ENCODE assay signal across 18 cellular contexts in genomic region chr14:21192875-21193535, GRCh38. TPM values are rescaled to one million over a fixed set of nuclear protein-coding genes. Genes with fewer than 3 reads are reported as not detected.
DNase-seq lines count a peak whose midpoint lies in the region; ATAC-seq and TF ChIP-seq lines count a peak whose summit lies in the region.
"Had no signal": no experiment of that assay in that cellular context is flagged by ENCODE, and none has a peak within 500 bp of the region (broad histone marks: within the 10 kb centered on the region; RNA-seq: fewer than 3 reads in every experiment).

No MANE protein-coding gene starts in this region.

- POLR2A ChIA-PET in CD8-positive, alpha-beta T cell (lab: Charles Lee): interaction anchor here (0.6 to 1.6 kb wide), 2 partner anchors 24 to 1802 kb away, joined by 4 read pairs; no protein-coding TSS in a partner anchor
- POLR2A ChIA-PET in WTC11 (lab: Charles Lee): interaction anchor here (0.6 to 1.1 kb wide), 2 partner anchors 11 to 196 kb away, joined by 3 to 5 read pairs; no protein-coding TSS in a partner anchor

- in situ Hi-C loops in GM23248 (cut with MboI): no loop called here

- H3K4me1 ChIP-seq in CD8-positive, alpha-beta T cell (ENCODE audit: insufficient read depth, low read length): peaks cover 6% of the 10 kb centered on the region
- 0 out of 2 replicates have a peak, but pooled peaks cover 3% of the 10 kb centered on the region for H3K4me1 ChIP-seq in GM23248 (ENCODE audit: insufficient read depth)
- H3K4me1 ChIP-seq: parathyroid adenoma, thyroid gland had no signal

- intact Hi-C loops in CD8-positive, alpha-beta T cell (cut with DNase I, micrococcal nuclease): no loop called here

- no peak overlapping the region for H3K27ac ChIP-seq in CD8-positive, alpha-beta T cell (ENCODE audit: low read depth, low read length)
- H3K27ac ChIP-seq in GM23248: no peak overlapping the region
- H3K27ac ChIP-seq: parathyroid adenoma, SJCRH30, thyroid gland had no signal

- no peak overlapping the region for H3K27ac Mint-ChIP-seq in CD8-positive, alpha-beta T cell
- H3K27ac Mint-ChIP-seq in WTC11 (no peak overlapping the region), nephron (no peak overlapping the region)

- no peaks in the 10 kb centered on the region for H3K36me3 Mint-ChIP-seq in CD8-positive, alpha-beta T cell
- no peaks in the 10 kb centered on the region for H3K36me3 Mint-ChIP-seq in WTC11
- H3K36me3 Mint-ChIP-seq in nephron (ENCODE audit: low read depth): no peaks in the 10 kb centered on the region

- CTCF ChIA-PET in CD8-positive, alpha-beta T cell (lab: Charles Lee): interaction anchor here (0.9 to 1.1 kb wide), 2 partner anchors 56 to 179 kb away, joined by 3 read pairs; no protein-coding TSS in a partner anchor
- CTCF ChIA-PET in WTC11 (lab: Charles Lee): interaction anchor here (0.8 to 2.0 kb wide), 8 partner anchors 57 to 222 kb away, joined by 3 to 10 read pairs (median 6); no protein-coding TSS in a partner anchor

- WGBS in GM23248 (ENCODE audit: low coverage in 1 of 2, low lambda C conversion rate in 2 of 2, missing lambda C conversion rate in 2 of 2), 2 experiments: 63 to 69% methylated on average over 7 of the region's 7 CpGs

- no peak for DNase-seq in CD8-positive, alpha-beta T cell
- DNase-seq in GM23248 (peak; percentile 20), WTC11 (ENCODE audit: low spot score) (no peak)
- DNase-seq: amniotic stem cell, DMS79 treated with DMSO at 0.1 percent for 48 hours, Karpas-422, NCI-H1417 treated with DMSO at 0.1 percent for 48 hours, NCI-H226, thyroid gland had no signal

- H3K9me2 ChIP-seq in GM23248 (ENCODE audit: insufficient read depth): no peaks in the 10 kb centered on the region

- no peaks in the 10 kb centered on the region for H3K27me3 Mint-ChIP-seq in CD8-positive, alpha-beta T cell (ENCODE audit: low read depth)
- H3K27me3 Mint-ChIP-seq in WTC11 (ENCODE audit: low read depth) (peaks cover 5% of the 10 kb centered on the region), nephron (ENCODE audit: low read depth) (no peaks in the 10 kb centered on the region)

- no peaks in the 10 kb centered on the region for H3K9me3 ChIP-seq in CD8-positive, alpha-beta T cell (ENCODE audit: low read length)
- no peaks in the 10 kb centered on the region for H3K9me3 ChIP-seq in GM23248 (ENCODE audit: low read depth)
- H3K9me3 ChIP-seq: thyroid gland had no signal

- peak overlapping the region; percentile 76 for H3K4me3 Mint-ChIP-seq in CD8-positive, alpha-beta T cell
- H3K4me3 Mint-ChIP-seq in WTC11 (peak overlapping the region; percentile 45; the same call in 1 of the 2 replicates), nephron (peak overlapping the region in 2 of 3 experiments; percentile 58 to 71)

- no peaks in the 10 kb centered on the region for H3K36me3 ChIP-seq in CD8-positive, alpha-beta T cell (ENCODE audit: insufficient read depth, low read length)
- no peaks in the 10 kb centered on the region for H3K36me3 ChIP-seq in GM23248 (ENCODE audit: low read depth)
- H3K36me3 ChIP-seq: SJCRH30, thyroid gland had no signal

- no peaks in the 10 kb centered on the region for H3K9me3 Mint-ChIP-seq in CD8-positive, alpha-beta T cell
- H3K9me3 Mint-ChIP-seq in WTC11 (peaks cover 15% of the 10 kb centered on the region), nephron (peaks cover 9% of the 10 kb centered on the region)

- peaks cover 17% of the 10 kb centered on the region for H3K4me1 Mint-ChIP-seq in CD8-positive, alpha-beta T cell (ENCODE audit: low read depth)
- H3K4me1 Mint-ChIP-seq in WTC11 (peaks cover 29% of the 10 kb centered on the region), nephron (no peaks in the 10 kb centered on the region)

- H2AFZ ChIP-seq in GM23248: no peak overlapping the region; the same call in 1 of the 2 replicates

- H4K20me1 ChIP-seq in GM23248 (ENCODE audit: insufficient read depth): no peaks in the 10 kb centered on the region

- no peaks in the 10 kb centered on the region for H3K27me3 ChIP-seq in CD8-positive, alpha-beta T cell (ENCODE audit: insufficient read depth, low read length)
- H3K27me3 ChIP-seq in GM23248 (replicated peaks; ENCODE audit: insufficient read depth): no peaks in the 10 kb centered on the region
- H3K27me3 ChIP-seq: SJCRH30, thyroid gland had no signal

- H3K4me3 ChIP-seq in CD8-positive, alpha-beta T cell (ENCODE audit: low read depth, low read length): no peak overlapping the region
- no peak overlapping the region for H3K4me3 ChIP-seq in GM23248
- H3K4me3 ChIP-seq: thyroid gland had no signal

- TF ChIP-seq CTCF in CD8-positive, alpha-beta T cell (IDR thresholded peaks at IDR 0.05): no peak
- TF ChIP-seq CTCF in WTC11 (IDR thresholded peaks at IDR 0.05) (no peak), nephron (IDR thresholded peaks at IDR 0.05; ENCODE audit: unreplicated experiment in 3 of 3) (no peak)

- no peak overlapping the region for H3K9ac ChIP-seq in GM23248
- H3K9ac ChIP-seq: parathyroid adenoma had no signal

- H3K4me2 ChIP-seq in GM23248 (ENCODE audit: unreplicated experiment): no peak overlapping the region

- ATAC-seq in CD8-positive, alpha-beta T cell: no peak
- ATAC-seq in WTC11: no peak
- no peak for ATAC-seq in HG03139 (IDR thresholded peaks at IDR 0.05; ENCODE audit: unreplicated experiment)
- no peak for ATAC-seq in HG02571 (IDR thresholded peaks at IDR 0.05; ENCODE audit: unreplicated experiment)
- ATAC-seq in GM19463 (IDR thresholded peaks at IDR 0.05; ENCODE audit: unreplicated experiment): no peak

- H3K79me2 ChIP-seq in GM23248 (ENCODE audit: insufficient read depth): no peaks in the 10 kb centered on the region
- H3K79me2 ChIP-seq: parathyroid adenoma had no signal

- peaks cover 25% of the 10 kb centered on the region for H3F3A ChIP-seq in GM23248 (ENCODE audit: insufficient read depth)

TF ChIP-seq in WTC11, 78 proteins besides CTCF, POLR2A, EP300 and RAD21:
- no peak for TF ChIP-seq SP1 (CRISPR knock-in tag; conservative IDR thresholded peaks at IDR 0.05)
- no peak for TF ChIP-seq SMAD3 (CRISPR knock-in tag; IDR thresholded peaks at IDR 0.05; ENCODE audit: borderline replicate concordance)
- no peak for TF ChIP-seq ZNF263 (CRISPR knock-in tag; IDR thresholded peaks at IDR 0.05; ENCODE audit: low read depth)
- TF ChIP-seq GABPB1 (CRISPR knock-in tag; IDR thresholded peaks at IDR 0.05): no peak
- TF ChIP-seq NR3C1 (CRISPR knock-in tag; conservative IDR thresholded peaks at IDR 0.05; ENCODE audit: low read depth): no peak
- TF ChIP-seq E2F4 (CRISPR knock-in tag; IDR thresholded peaks at IDR 0.05; ENCODE audit: borderline replicate concordance, low read depth): no peak
- no peak for TF ChIP-seq GRHL2 (CRISPR knock-in tag; IDR thresholded peaks at IDR 0.05; ENCODE audit: insufficient replicate concordance, severe bottlenecking)
- no peak for TF ChIP-seq SOX15 (CRISPR knock-in tag; IDR thresholded peaks at IDR 0.05)
- no peak for TF ChIP-seq ELF4 (CRISPR knock-in tag; IDR thresholded peaks at IDR 0.05; ENCODE audit: low read depth)
- TF ChIP-seq ZNF232 (CRISPR knock-in tag; IDR thresholded peaks at IDR 0.05): no peak
- no peak for TF ChIP-seq MLX (CRISPR knock-in tag; IDR thresholded peaks at IDR 0.05)
- no peak for TF ChIP-seq CDX4 (CRISPR knock-in tag; IDR thresholded peaks at IDR 0.05; ENCODE audit: borderline replicate concordance)
- no peak for TF ChIP-seq ZNF671 (CRISPR knock-in tag; IDR thresholded peaks at IDR 0.05)
- no peak for TF ChIP-seq CREB1 (CRISPR knock-in tag; IDR thresholded peaks at IDR 0.05)
- TF ChIP-seq ZNF219 (CRISPR knock-in tag; IDR thresholded peaks at IDR 0.05; ENCODE audit: borderline replicate concordance): no peak
- no peak for TF ChIP-seq ZBTB43 (CRISPR knock-in tag; IDR thresholded peaks at IDR 0.05)
TF ChIP-seq in WTC11: peak in this region for 0.

RNA-seq across cellular contexts. Expression of gene OR5AU1, which starts 37.1 kb away (rescaled TPM):
- not detected for total RNA-seq in CD8-positive, alpha-beta T cell
- total RNA-seq in GM23248 (2014; rRNA removed; shearing (Covaris generic)): not detected in 2 replicates
- not detected in 2 replicates for polyA plus RNA-seq in GM23248 (2016; fragmentation: Nextera tagmentation; extraction: Ambion mirVana)
- total RNA-seq in WTC11 (2021): not detected in 3 replicates
- total RNA-seq: chondrocyte, mucosa of gallbladder, SJCRH30, smooth muscle cell, thyroid gland had no signal
- polyA plus RNA-seq: smooth muscle cell had no signal
